11 cellular contexts compared by ENCODE assay signal in the genomic region with DNA sequence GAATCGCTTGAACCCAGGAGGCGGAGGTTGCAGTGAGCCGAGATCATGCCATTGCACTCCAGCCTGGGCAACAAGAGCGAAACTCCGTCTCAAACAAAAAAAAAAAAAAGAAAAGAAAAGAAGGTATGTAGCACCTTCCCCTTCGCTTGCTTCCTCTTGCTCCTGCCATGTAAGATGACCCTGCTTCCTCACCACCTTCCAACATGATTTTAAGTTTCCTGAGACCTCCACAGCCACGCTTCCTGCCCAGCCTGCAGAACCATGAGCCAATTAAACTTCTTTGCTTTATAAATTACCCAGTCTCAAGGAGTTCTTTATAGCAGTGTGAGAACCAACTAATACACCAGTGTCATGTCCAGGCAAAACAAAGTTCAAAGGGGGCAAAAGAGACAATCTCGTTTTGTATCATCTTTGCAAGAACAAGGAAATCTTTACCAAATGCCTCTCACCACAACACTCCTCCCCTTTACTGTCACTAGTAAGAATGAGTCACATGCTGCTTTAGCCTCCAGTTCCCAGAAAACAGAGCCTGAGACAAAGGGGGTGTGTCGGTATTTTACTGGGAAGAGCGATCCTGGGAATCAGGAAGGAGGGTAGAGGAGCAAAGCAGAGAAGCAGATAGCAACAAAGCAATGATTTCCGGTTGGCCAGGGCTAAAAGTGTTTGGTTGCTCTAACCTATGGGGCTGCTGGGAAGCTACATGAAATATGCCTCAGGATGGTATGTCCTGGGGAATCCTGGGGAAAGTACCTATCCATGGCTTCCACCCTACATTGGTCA. TPM values are rescaled to one million over a fixed set of nuclear protein-coding genes. Genes with fewer than 3 reads are reported as not detected.
DNase-seq lines count a peak whose midpoint lies in the region; ATAC-seq, FAIRE-seq and TF ChIP-seq lines count a peak whose summit lies in the region.
"Had no signal": no experiment of that assay in that cellular context is flagged by ENCODE, and none has a peak within 500 bp of the region (broad histone marks: within the 10 kb centered on the region; RNA-seq: fewer than 3 reads in every experiment).

No MANE protein-coding gene starts in this region.

- H2AFZ ChIP-seq in astrocyte (ENCODE audit: low read depth, low read length), result no peak overlapping the region

- no peaks in the 10 kb centered on the region for H4K20me1 ChIP-seq in astrocyte (ENCODE audit: insufficient read depth, low read length)

- no peak overlapping the region for H3K9ac ChIP-seq in astrocyte (ENCODE audit: low read length)

- no peaks in the 10 kb centered on the region for H3K27me3 ChIP-seq in astrocyte (ENCODE audit: insufficient read depth, low read length)

- in situ Hi-C loops in G401 (cut with HindIII; ENCODE audit: low sequenced_read_pairs), result no loop called here

- ATAC-seq in left lobe of liver, result peak; percentile 49
- ATAC-seq in GM18498 (IDR thresholded peaks at IDR 0.05; ENCODE audit: unreplicated experiment), result no peak
- no peak for ATAC-seq in GM19463 (IDR thresholded peaks at IDR 0.05; ENCODE audit: unreplicated experiment)

- peak overlapping the region; percentile 10 for H3K27ac ChIP-seq in astrocyte (ENCODE audit: low read depth, low read length)

- TF ChIP-seq CTCF in AG09319 (IDR thresholded peaks at IDR 0.05; ENCODE audit: low read depth, low read length) (no peak), astrocyte (IDR thresholded peaks at IDR 0.05; ENCODE audit: insufficient read depth, low read depth, low read length) (no peak)

- DNase-seq in AG09319 (ENCODE audit: extremely low read depth, low read depth) (peak; percentile 52), HK-2 (ENCODE audit: unreplicated experiment) (peak; percentile 70), astrocyte (ENCODE audit: low read depth) (peak; percentile 88), left lobe of liver (ENCODE audit: low spot score) (no peak), G401 (ENCODE audit: low spot score) (no peak), OCI-M2 (lab: John Stamatoyannopoulos, UW; ENCODE audit: unreplicated experiment) (no peak)
- DNase-seq: activated CD8-positive, alpha-beta memory T cell treated with anti-CD3 and anti-CD28 coated beads, Interleukin-2, amount 50 U/mL, for 48 hours; NCI-H345 had no signal

- FAIRE-seq in astrocyte (lab: Jason Lieb, UNC), result no peak
- FAIRE-seq: islet of Langerhans had no signal

- H3K4me3 ChIP-seq in astrocyte (ENCODE audit: insufficient read depth, low read depth, low read length), result no peak overlapping the region

- H3K27ac Mint-ChIP-seq in astrocyte (ENCODE audit: unreplicated experiment), result peak overlapping the region; percentile 77

- H3K4me1 Mint-ChIP-seq in astrocyte (ENCODE audit: low read depth, unreplicated experiment), result peaks cover 15% of the 10 kb centered on the region

- H3K79me2 ChIP-seq in astrocyte (ENCODE audit: insufficient read depth, low read length), result no peaks in the 10 kb centered on the region

- H3K27me3 Mint-ChIP-seq in astrocyte (ENCODE audit: low read depth, unreplicated experiment), result no peaks in the 10 kb centered on the region

- H3K4me1 ChIP-seq in astrocyte (ENCODE audit: insufficient read depth, low read length), result no peaks in the 10 kb centered on the region

- no peak overlapping the region for H3K4me3 Mint-ChIP-seq in astrocyte (ENCODE audit: unreplicated experiment)

- peaks cover 3% of the 10 kb centered on the region for H3K9me3 ChIP-seq in astrocyte (ENCODE audit: insufficient read depth, low read depth, low read length)

- no peaks in the 10 kb centered on the region for H3K9me3 Mint-ChIP-seq in astrocyte (ENCODE audit: unreplicated experiment)

- peak overlapping the region; percentile 24 for H3K4me2 ChIP-seq in astrocyte (ENCODE audit: low read length)

- H3K36me3 Mint-ChIP-seq in astrocyte (ENCODE audit: low read depth, unreplicated experiment), result no peaks in the 10 kb centered on the region

- H3K36me3 ChIP-seq in astrocyte (ENCODE audit: insufficient read depth, low read length), result no peaks in the 10 kb centered on the region

RNA-seq across cellular contexts. Expression of a gene that starts 10.5 kb away (rescaled TPM):
- 0.96 and 1.8 TPM in 2 replicates for total RNA-seq in astrocyte
- 2.3 TPM for total RNA-seq in left lobe of liver
- 0.34 TPM in 1 of 2 replicates, not detected in the other for total RNA-seq in G401 (2014; rRNA removed; shearing (Covaris generic))

RNA-seq across cellular contexts. Expression of a gene that starts 32.3 kb away (rescaled TPM):
- total RNA-seq in astrocyte (67.0 and 74.3 TPM in 2 replicates), left lobe of liver (12.8 TPM)
- 11.0 and 14.6 TPM in 2 replicates for total RNA-seq in G401 (2014; rRNA removed; shearing (Covaris generic))

Comparison
In these comparisons a context has a peak if more than half of its experiments do, and no peak if none do; other contexts are left out.
1. DNase-seq: peak in AG09319 (single experiment), HK-2 (single experiment) and astrocyte (single experiment); none in left lobe of liver (single experiment), G401 (single experiment) and OCI-M2 (single experiment).